24 cellular contexts compared by ENCODE assay signal in the genomic region with DNA sequence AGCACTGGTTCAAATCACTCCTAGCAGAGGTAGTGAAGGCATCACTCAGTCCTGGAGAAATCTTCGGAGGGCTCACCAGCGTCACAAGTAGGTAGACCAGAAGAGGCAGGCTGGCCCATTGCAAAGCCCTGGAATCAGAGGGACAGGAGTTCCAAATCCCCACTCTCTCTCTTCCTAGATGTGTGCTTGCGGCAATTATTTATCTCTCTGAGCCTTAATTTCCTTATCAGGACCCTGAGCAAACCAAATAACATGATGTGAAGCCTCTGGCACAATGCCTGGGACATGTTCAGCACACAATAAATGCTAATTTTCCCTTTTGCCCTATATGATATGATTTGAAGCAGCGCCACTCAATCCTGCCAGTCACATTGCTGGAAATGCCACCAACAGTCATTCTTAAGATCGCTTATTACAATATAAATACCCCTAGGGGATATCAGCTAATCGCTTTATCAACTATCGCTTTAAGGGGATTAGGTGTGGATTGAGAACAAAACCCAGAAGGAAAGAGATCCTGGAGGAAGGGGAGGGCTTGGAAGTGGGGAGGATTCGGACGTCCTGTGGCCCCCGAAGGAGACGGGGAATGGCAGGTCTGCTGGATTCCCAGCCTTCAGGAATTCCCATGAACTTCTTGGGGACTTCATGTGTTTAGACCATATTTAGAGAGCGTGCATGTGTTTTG. TPM values are rescaled to one million over a fixed set of nuclear protein-coding genes. Genes with fewer than 3 reads are reported as not detected.
A peak's percentile ranks its signal among the peaks of the same experiment; 100 is the strongest.
DNase-seq lines count a peak whose midpoint lies in the region; ATAC-seq and TF ChIP-seq lines count a peak whose summit lies in the region.
"Had no signal": no experiment of that assay in that cellular context is flagged by ENCODE, and none has a peak within 500 bp of the region (broad histone marks: within the 10 kb centered on the region; RNA-seq: fewer than 3 reads in every experiment).

No MANE protein-coding gene starts in this region.

- H3K14ac ChIP-seq in H9 (ENCODE audit: insufficient read depth, low read length): no peak overlapping the region

- H3K36me3 ChIP-seq in BE2C (no peaks in the 10 kb centered on the region), gastroesophageal sphincter (no peaks in the 10 kb centered on the region)
- H3K36me3 ChIP-seq: gastrocnemius medialis, SJCRH30, tibial nerve had no signal

- no peak overlapping the region for H4K8ac ChIP-seq in H9 (replicated peaks; ENCODE audit: insufficient read length, low read depth, low read length)

- no peak overlapping the region for H3K23ac ChIP-seq in H9 (ENCODE audit: insufficient read length, low read depth, low read length)

- H4K5ac ChIP-seq in H9 (ENCODE audit: insufficient read length, low read depth, low read length): no peak overlapping the region

- H3K56ac ChIP-seq in H9 (ENCODE audit: insufficient read length, low read depth, low read length): no peak overlapping the region

- H2AFZ ChIP-seq in H9 (ENCODE audit: low read length): peak overlapping the region; percentile 57
- H2AFZ ChIP-seq: GM23248 had no signal

- ATAC-seq in gastroesophageal sphincter: no peak
- no peak for ATAC-seq in HG02623 (IDR thresholded peaks at IDR 0.05; ENCODE audit: unreplicated experiment)
- ATAC-seq: gastrocnemius medialis had no signal

- no peaks in the 10 kb centered on the region for H3K9me3 ChIP-seq in BE2C
- H3K9me3 ChIP-seq in H9 (ENCODE audit: control insufficient read depth, low read depth, low read length): no peaks in the 10 kb centered on the region
- H3K9me3 ChIP-seq in gastroesophageal sphincter: no peaks in the 10 kb centered on the region
- H3K9me3 ChIP-seq: gastrocnemius medialis, SJCRH30, tibial nerve had no signal

- H3K4ac ChIP-seq in H9 (ENCODE audit: low read depth, low read length): no peak overlapping the region

- peak overlapping the region; percentile 21; the same call in 1 of the 2 replicates for H3K4me3 ChIP-seq in BE2C (ENCODE audit: low read depth, low read length)
- no peak overlapping the region for H3K4me3 ChIP-seq in gastroesophageal sphincter
- H3K4me3 ChIP-seq: dorsolateral prefrontal cortex, gastrocnemius medialis, GM23248, SJCRH30, tibial nerve had no signal

- H3K9me3 Mint-ChIP-seq in H9: no peaks in the 10 kb centered on the region
- no peaks in the 10 kb centered on the region for H3K9me3 Mint-ChIP-seq in activated T-helper 2 cell treated with anti-CD3 and anti-CD28 coated beads, Interferon-gamma antibody, Interleukin-2, Interleukin-4, amounts not matched to agents 10 μg/mL and 5 μg/mL and 100 μg/mL, durations not matched to agents 14 hours and 24 hours and 36 hours
- H3K9me3 Mint-ChIP-seq in nephron progenitor cell: no peaks in the 10 kb centered on the region
- H3K9me3 Mint-ChIP-seq: memory B cell; stimulated activated memory B cell treated with anti-CD40 and anti-IgM and Interleukin-4, amounts not matched to agents 10 μg/mL and 1 μg/mL and 100 μg/mL, for 72 hours had no signal

- H3K4me1 Mint-ChIP-seq in H9 (peaks cover 34 to 36% of the 10 kb centered on the region in 2 experiments), nephron progenitor cell (peaks cover 78% of the 10 kb centered on the region)
- H3K4me1 Mint-ChIP-seq in activated T-helper 2 cell treated with anti-CD3 and anti-CD28 coated beads, Interferon-gamma antibody, Interleukin-2, Interleukin-4, amounts not matched to agents 10 μg/mL and 5 μg/mL and 100 μg/mL, durations not matched to agents 14 hours and 24 hours and 36 hours (ENCODE audit: low read depth): peaks cover 52% of the 10 kb centered on the region
- H3K4me1 Mint-ChIP-seq: memory B cell; stimulated activated memory B cell treated with anti-CD40 and anti-IgM and Interleukin-4, amounts not matched to agents 10 μg/mL and 1 μg/mL and 100 μg/mL, for 72 hours had no signal

- no peaks in the 10 kb centered on the region for H3K27me3 ChIP-seq in BE2C
- H3K27me3 ChIP-seq in H9 (ENCODE audit: insufficient read depth, low read length): no peaks in the 10 kb centered on the region
- H3K27me3 ChIP-seq in gastroesophageal sphincter: peaks cover 18% of the 10 kb centered on the region
- H3K27me3 ChIP-seq: dorsolateral prefrontal cortex, gastrocnemius medialis, SJCRH30, tibial nerve had no signal

- WGBS in H9 (ENCODE audit: extremely low coverage, insufficient read length, low lambda C conversion rate): no CpG with 5 or more reads among the region's 12 CpGs
- WGBS in gastroesophageal sphincter (ENCODE audit: low coverage in 1 of 2), 2 donors: 80 to 86% methylated on average over 9 to 10 of the region's 12 CpGs

- TF ChIP-seq EP300 in gastroesophageal sphincter (IDR thresholded peaks at IDR 0.05): no peak

- H3K27ac Mint-ChIP-seq in H9 (peak overlapping the region in 1 of 3 experiments; percentile 84; a peak in 2 of 7 replicates), nephron progenitor cell (peak overlapping the region; percentile 86)
- H3K27ac Mint-ChIP-seq in activated T-helper 2 cell treated with anti-CD3 and anti-CD28 coated beads, Interferon-gamma antibody, Interleukin-2, Interleukin-4, amounts not matched to agents 10 μg/mL and 5 μg/mL and 100 μg/mL, durations not matched to agents 14 hours and 24 hours and 36 hours: peak overlapping the region; percentile 66
- H3K27ac Mint-ChIP-seq: memory B cell; stimulated activated memory B cell treated with anti-CD40 and anti-IgM and Interleukin-4, amounts not matched to agents 10 μg/mL and 1 μg/mL and 100 μg/mL, for 72 hours had no signal

- no peaks in the 10 kb centered on the region for H3K79me1 ChIP-seq in H9 (ENCODE audit: insufficient read depth, low read depth, low read length, poor library complexity, severe bottlenecking)

- H4K91ac ChIP-seq in H9 (ENCODE audit: insufficient read length, low read depth, low read length): no peak overlapping the region

- no peak overlapping the region for H2BK12ac ChIP-seq in H9 (ENCODE audit: insufficient read length, low read depth, low read length)

- H2BK20ac ChIP-seq in H9 (ENCODE audit: low read depth, low read length, poor library complexity, severe bottlenecking): no peak overlapping the region

- no peak overlapping the region for H3T11ph ChIP-seq in H9 (ENCODE audit: low read length)

- no peaks in the 10 kb centered on the region for H3K23me2 ChIP-seq in H9 (ENCODE audit: insufficient read length, low read depth, low read length, poor library complexity, severe bottlenecking)

- intact Hi-C loops in activated T-helper 2 cell treated with anti-CD3 and anti-CD28 coated beads, Interferon-gamma antibody, Interleukin-2, Interleukin-4, amounts not matched to agents 10 μg/mL and 5 μg/mL and 100 μg/mL, durations not matched to agents 14 hours and 24 hours and 36 hours (cut with micrococcal nuclease): loop anchor here (1.0 to 5.0 kb wide), 7 partner anchors 9 to 238 kb away; a partner anchor contains a TSS

- H3K27me3 Mint-ChIP-seq in H9 (ENCODE audit: low read depth) (peaks cover 5% of the 10 kb centered on the region), nephron progenitor cell (ENCODE audit: low read depth, poor library complexity) (peaks cover 3% of the 10 kb centered on the region)
- H3K27me3 Mint-ChIP-seq in activated T-helper 2 cell treated with anti-CD3 and anti-CD28 coated beads, Interferon-gamma antibody, Interleukin-2, Interleukin-4, amounts not matched to agents 10 μg/mL and 5 μg/mL and 100 μg/mL, durations not matched to agents 14 hours and 24 hours and 36 hours (ENCODE audit: low read depth): no peaks in the 10 kb centered on the region

- TF ChIP-seq POLR2A in gastroesophageal sphincter (IDR thresholded peaks at IDR 0.05): no peak

- no peak overlapping the region for H3K27ac ChIP-seq in H9 (ENCODE audit: insufficient read length, low read depth, low read length)
- H3K27ac ChIP-seq in gastroesophageal sphincter: no peak overlapping the region
- H3K27ac ChIP-seq: dorsolateral prefrontal cortex, gastrocnemius medialis, GM23248, SJCRH30, tibial nerve had no signal

- H3K4me3 Mint-ChIP-seq in H9: no peak overlapping the region
- no peak overlapping the region for H3K4me3 Mint-ChIP-seq in activated T-helper 2 cell treated with anti-CD3 and anti-CD28 coated beads, Interferon-gamma antibody, Interleukin-2, Interleukin-4, amounts not matched to agents 10 μg/mL and 5 μg/mL and 100 μg/mL, durations not matched to agents 14 hours and 24 hours and 36 hours (ENCODE audit: low read depth)
- H3K4me3 Mint-ChIP-seq in nephron progenitor cell: no peak overlapping the region
- H3K4me3 Mint-ChIP-seq: memory B cell; stimulated activated memory B cell treated with anti-CD40 and anti-IgM and Interleukin-4, amounts not matched to agents 10 μg/mL and 1 μg/mL and 100 μg/mL, for 72 hours had no signal

- H4K20me1 ChIP-seq in H9 (ENCODE audit: control insufficient read depth, insufficient read depth, insufficient read length): no peaks in the 10 kb centered on the region

- H2BK120ac ChIP-seq in H9 (ENCODE audit: low read depth, low read length, poor library complexity, severe bottlenecking): no peak overlapping the region

- no peak overlapping the region for H3K9ac ChIP-seq in H9 (ENCODE audit: extremely low read depth, insufficient read length, low read length)
- H3K9ac ChIP-seq: GM23248 had no signal

- H2AK5ac ChIP-seq in H9 (ENCODE audit: insufficient read length, low read length): no peak overlapping the region

- H3K18ac ChIP-seq in H9 (ENCODE audit: insufficient read length, low read depth, low read length): no peak overlapping the region

- TF ChIP-seq CTCF in BE2C (IDR thresholded peaks at IDR 0.05; ENCODE audit: low read depth, low read length) (no peak), H9 (conservative IDR thresholded peaks at IDR 0.05) (no peak), nephron progenitor cell (IDR thresholded peaks at IDR 0.05) (no peak), gastroesophageal sphincter (IDR thresholded peaks at IDR 0.05) (no peak)

- H3K79me2 ChIP-seq in H9 (ENCODE audit: insufficient read depth, low read length): no peaks in the 10 kb centered on the region

- 0 out of 7 replicates have a peak, but pooled peaks cover 0 to 1% (median 0%) of the 10 kb centered on the region in 3 experiments for H3K36me3 Mint-ChIP-seq in H9 (ENCODE audit: insufficient read depth in 1 of 3, low read depth in 3 of 3)
- peaks cover 16% of the 10 kb centered on the region for H3K36me3 Mint-ChIP-seq in activated T-helper 2 cell treated with anti-CD3 and anti-CD28 coated beads, Interferon-gamma antibody, Interleukin-2, Interleukin-4, amounts not matched to agents 10 μg/mL and 5 μg/mL and 100 μg/mL, durations not matched to agents 14 hours and 24 hours and 36 hours (ENCODE audit: low read depth)
- H3K36me3 Mint-ChIP-seq in nephron progenitor cell (ENCODE audit: low read depth): no peaks in the 10 kb centered on the region
- H3K36me3 Mint-ChIP-seq: memory B cell; stimulated activated memory B cell treated with anti-CD40 and anti-IgM and Interleukin-4, amounts not matched to agents 10 μg/mL and 1 μg/mL and 100 μg/mL, for 72 hours had no signal

- H2BK5ac ChIP-seq in H9 (ENCODE audit: insufficient read length, low read length): no peak overlapping the region

- H3K4me1 ChIP-seq in BE2C (peaks cover 15% of the 10 kb centered on the region), H9 (ENCODE audit: insufficient read depth, low read length) (peaks cover 5% of the 10 kb centered on the region), gastroesophageal sphincter (peaks cover 0 to 4% (median 0%) of the 10 kb centered on the region in 3 donors)
- H3K4me1 ChIP-seq: gastrocnemius medialis, SJCRH30 had no signal

- no peak overlapping the region for H3K4me2 ChIP-seq in H9 (ENCODE audit: insufficient read depth, insufficient read length, low read length)

- no peak overlapping the region for H2BK15ac ChIP-seq in H9 (ENCODE audit: low read depth, low read length)

- DNase-seq in BE2C (peak; percentile 52), H9 (no peak), nephron progenitor cell (no peak), NCI-H2227 (lab: John Stamatoyannopoulos, UW; ENCODE audit: unreplicated experiment) (no peak), NCI-H1092 treated with DMSO at 0.1 percent for 48 hours (lab: John Stamatoyannopoulos, UW) (no peak)
- DNase-seq in activated T-helper 2 cell treated with anti-CD3 and anti-CD28 coated beads, Interferon-gamma antibody, Interleukin-2, Interleukin-4, amounts not matched to agents 10 μg/mL and 5 μg/mL and 100 μg/mL, durations not matched to agents 14 hours and 24 hours and 36 hours (ENCODE audit: low spot score): no peak
- DNase-seq: amniotic stem cell; central memory CD4-positive, alpha-beta T cell; DMS79 treated with DMSO at 0.1 percent for 48 hours; dorsolateral prefrontal cortex; gastrocnemius medialis; Kasumi-1; NCI-H1105 treated with DMSO at 0.1 percent for 48 hours; NCI-H69; OCI-M1; retina; SJCRH30; T-helper 9 cell had no signal

RNA-seq across cellular contexts. Expression of a gene that starts 59.5 kb away (rescaled TPM):
- 11.9 TPM for polyA plus RNA-seq in BE2C (2012; ENCODE audit: insufficient read depth, insufficient read length, low read depth)
- total RNA-seq in H9 (2021) (19.4 and 22.0 TPM in 2 replicates), gastroesophageal sphincter (10 to 100 TPM; 16.1 to 26.7 (median 21.4) TPM)
- total RNA-seq in activated T-helper 2 cell treated with anti-CD3 and anti-CD28 coated beads, Interferon-gamma antibody, Interleukin-2, Interleukin-4, amounts not matched to agents 10 μg/mL and 5 μg/mL and 100 μg/mL, durations not matched to agents 14 hours and 24 hours and 36 hours: 23.6 and 28.5 TPM in 2 replicates
